ENCODE assay signal across 8 cellular contexts in the genomic region with DNA sequence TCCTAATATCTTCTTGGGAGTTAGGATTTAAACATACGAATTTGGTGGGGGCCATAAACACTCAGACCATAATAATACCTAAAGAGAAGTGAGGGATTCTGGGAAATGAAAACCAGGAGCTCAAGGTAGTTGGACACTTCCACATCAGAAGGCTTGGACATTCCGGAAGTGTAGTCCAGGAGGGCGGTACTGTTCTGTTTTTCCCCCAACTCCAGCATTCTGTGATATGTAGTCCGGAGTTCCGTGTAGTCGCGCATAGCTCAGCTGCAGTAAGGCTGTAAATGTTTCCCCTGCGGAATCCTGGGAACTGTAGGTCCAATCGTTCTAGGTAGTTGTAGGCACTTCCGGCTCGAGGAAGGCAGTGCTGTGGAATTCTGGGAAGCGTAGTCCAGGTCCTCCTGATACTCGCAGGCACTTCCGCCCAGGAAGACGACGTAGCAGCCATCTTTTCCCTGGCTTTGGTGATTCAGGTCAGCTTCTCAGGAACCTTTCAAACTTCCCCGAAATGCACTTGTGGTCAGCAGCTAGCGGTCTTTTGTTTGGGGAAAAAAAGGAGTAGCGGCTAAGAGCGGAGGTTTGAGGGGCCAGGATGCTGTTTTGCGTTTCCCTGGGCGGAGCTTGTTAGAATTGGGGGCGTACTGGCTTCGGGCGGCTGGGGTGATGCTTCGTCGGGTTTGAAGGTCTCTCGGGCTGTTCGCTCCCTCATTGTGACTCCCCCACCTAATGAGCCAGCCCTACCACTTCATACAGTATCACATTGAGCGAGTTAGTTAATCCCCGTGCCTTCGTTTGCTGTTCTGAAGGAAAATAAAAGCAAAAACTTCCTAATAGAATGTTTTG. TPM values are rescaled to one million over a fixed set of nuclear protein-coding genes. Genes with fewer than 3 reads are reported as not detected.
DNase-seq lines count a peak whose midpoint lies in the region; ATAC-seq and TF ChIP-seq lines count a peak whose summit lies in the region.

A gene (plus strand): TSS at position 428 of the 840 bp plus-strand sequence. CDS start 4,981 bp downstream, outside the sequence.

- peaks cover 16% of the 10 kb centered on the region for H3K79me2 ChIP-seq in Karpas-422 (ENCODE audit: low read length)

- ATAC-seq in GM21723 (IDR thresholded peaks at IDR 0.05; ENCODE audit: unreplicated experiment): peak; percentile 84
- ATAC-seq in naive thymus-derived CD8-positive, alpha-beta T cell: peak; percentile 94 to 95

- H3K4me1 Mint-ChIP-seq in naive thymus-derived CD8-positive, alpha-beta T cell: peaks cover 7 to 33% (median 33%) of the 10 kb centered on the region in 4 donors

- POLR2A ChIA-PET in naive thymus-derived CD8-positive, alpha-beta T cell (lab: Charles Lee): interaction anchor here (0.8 to 2.9 kb wide), 12 partner anchors 23 to 338 kb away, joined by 3 to 23 read pairs (median 4); a partner anchor contains a TSS

- H3K4me1 ChIP-seq in Karpas-422 (ENCODE audit: low read length): peaks cover 7% of the 10 kb centered on the region; the same call in 1 of the 2 replicates

- peaks cover 10 to 84% (median 50%) of the 10 kb centered on the region in 9 donors for H3K9me3 Mint-ChIP-seq in naive thymus-derived CD8-positive, alpha-beta T cell

- no peaks in the 10 kb centered on the region for H4K20me1 ChIP-seq in Karpas-422 (ENCODE audit: insufficient read depth, low read depth, low read length)

- H3K36me3 ChIP-seq in Karpas-422 (ENCODE audit: insufficient read depth, low read length): peaks cover 32% of the 10 kb centered on the region

- TF ChIP-seq CTCF in fibroblast of mammary gland (conservative IDR thresholded peaks at IDR 0.05; ENCODE audit: control insufficient read depth, insufficient read depth, low read depth, low read length): no peak

- DNase-seq in DMS53 treated with DMSO at 0.1 percent for 48 hours (lab: John Stamatoyannopoulos, UW; ENCODE audit: unreplicated experiment): peak; percentile 99
- peak; percentile 92 for DNase-seq in Karpas-422
- peak; percentile 100 for DNase-seq in RKO (ENCODE audit: low spot score)
- DNase-seq in activated T-helper 1 cell treated with anti-CD3 and anti-CD28 coated beads, Interleukin-2, amount 50 U/mL, for 16 hours (ENCODE audit: low read depth in 1 of 2, low spot score in 1 of 2): peak; percentile 56 to 67
- DNase-seq in fibroblast of mammary gland (ENCODE audit: low read depth): peak; percentile 98
- DNase-seq in naive thymus-derived CD8-positive, alpha-beta T cell: peak; percentile 37 to 91 (median 76)
- peak; percentile 55 to 80 (median 68) for DNase-seq in stimulated activated naive CD4-positive, alpha-beta T cell (lab: John Stamatoyannopoulos, UW)

- peak within 1 kb of the TSS; percentile 70 for H3K4me3 ChIP-seq in Karpas-422 (ENCODE audit: low read length)
- H3K4me3 ChIP-seq in fibroblast of mammary gland (ENCODE audit: control insufficient read depth, low read depth, low read length): peak within 1 kb of the TSS; percentile 96

- peak within 1 kb of the TSS; percentile 78 for H3K9ac ChIP-seq in Karpas-422 (ENCODE audit: low read length)

- peak within 1 kb of the TSS; percentile 22 for H3K27ac ChIP-seq in Karpas-422 (ENCODE audit: low read length)

- peaks cover 15% of the 10 kb centered on the region for H3K9me3 ChIP-seq in Karpas-422 (ENCODE audit: low read length)

- H3K27me3 Mint-ChIP-seq in naive thymus-derived CD8-positive, alpha-beta T cell: no peaks in the 10 kb centered on the region

- peak within 1 kb of the TSS; percentile 73 for H3K4me2 ChIP-seq in Karpas-422 (ENCODE audit: low read depth, low read length, poor library complexity, severe bottlenecking)

- peaks cover 36 to 52% (median 41%) of the 10 kb centered on the region in 3 donors for H3K36me3 Mint-ChIP-seq in naive thymus-derived CD8-positive, alpha-beta T cell

- no peaks in the 10 kb centered on the region for H3K9me2 ChIP-seq in Karpas-422 (replicated peaks; ENCODE audit: insufficient read depth, low read length)

- H3K27ac Mint-ChIP-seq in naive thymus-derived CD8-positive, alpha-beta T cell: peak within 1 kb of the TSS; percentile 97 to 99 (median 98)

- H3K27me3 ChIP-seq in Karpas-422 (ENCODE audit: low read length): no peaks in the 10 kb centered on the region

- H2AFZ ChIP-seq in Karpas-422 (ENCODE audit: low read length): peak within 1 kb of the TSS; percentile 89

- peak within 1 kb of the TSS; percentile 95 to 99 (median 98) for H3K4me3 Mint-ChIP-seq in naive thymus-derived CD8-positive, alpha-beta T cell

RNA-seq across cellular contexts. Expression of the gene that starts here (rescaled TPM):
- 10.7 and 26.6 TPM in 2 replicates for total RNA-seq in Karpas-422 (2014; rRNA removed; shearing (Covaris generic); ENCODE audit: low replicate concordance)
- total RNA-seq in naive thymus-derived CD8-positive, alpha-beta T cell: 10 to 100 TPM; 55.7 to 56.8 TPM
- polyA plus RNA-seq in naive thymus-derived CD8-positive, alpha-beta T cell: 10 to 100 TPM; 19.7 to 23.7 (median 20.6) TPM

Comparison
In these comparisons a context has a peak if more than half of its experiments do, and no peak if none do; other contexts are left out.
1. Peak in every context shown above with its lines: DNase-seq, ATAC-seq, H3K4me3 ChIP-seq and H3K27ac ChIP-seq.